35 cellular contexts compared by ENCODE assay signal in the genomic region with DNA sequence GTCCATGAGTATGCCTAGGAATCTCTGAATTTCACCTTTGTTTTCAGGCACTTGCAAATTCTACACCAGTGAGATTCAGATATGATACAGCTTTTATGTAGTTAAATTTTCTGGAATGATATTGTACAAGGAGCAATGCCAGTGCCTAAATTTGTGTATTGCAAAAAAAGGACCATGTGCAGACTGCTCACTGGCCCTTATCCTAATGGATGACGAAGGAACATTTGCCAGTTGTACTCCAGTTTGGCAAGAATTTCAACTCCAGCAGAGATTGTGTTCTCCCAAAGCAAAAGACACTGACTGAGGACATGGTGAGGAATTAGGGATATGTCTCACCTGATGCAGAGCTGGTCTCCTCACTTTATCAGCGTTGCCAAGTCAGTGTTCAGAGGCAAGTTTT. TPM values are rescaled to one million over a fixed set of nuclear protein-coding genes. Genes with fewer than 3 reads are reported as not detected.
DNase-seq lines count a peak whose midpoint lies in the region; ATAC-seq, FAIRE-seq and TF ChIP-seq lines count a peak whose summit lies in the region.
"Had no signal": no experiment of that assay in that cellular context is flagged by ENCODE, and none has a peak within 500 bp of the region (broad histone marks: within the 10 kb centered on the region; RNA-seq: fewer than 3 reads in every experiment).

No MANE protein-coding gene starts in this region.

- H3K79me2 ChIP-seq in astrocyte (ENCODE audit: insufficient read depth, low read length) = peaks cover 14% of the 10 kb centered on the region

- H2AFZ ChIP-seq in astrocyte (ENCODE audit: low read depth, low read length) = no peak overlapping the region

- DNase-seq in heart left ventricle (no peak), left ventricle myocardium superior (no peak), astrocyte (ENCODE audit: low read depth) (no peak), superior temporal gyrus (ENCODE audit: extremely low spot score) (no peak), adrenal gland (no peak)
- DNase-seq: 8988T; ACHN; AML-193; BE2C; C1 segment of cervical spinal cord; Caco-2; Calu3; CD4-positive, alpha-beta memory T cell; CD4-positive, alpha-beta T cell; CD4-positive, CD25-positive, alpha-beta regulatory T cell; CD8-positive, alpha-beta memory T cell; CD8-positive, alpha-beta T cell; COR-L47; DMS 273 treated with DMSO at 0.1 percent for 48 hours; DMS153; DMS53; DMS79; DMS79 treated with DMSO at 0.1 percent for 48 hours; DND-41; EL had no signal

- H3K27ac ChIP-seq in heart left ventricle (no peak overlapping the region), astrocyte (ENCODE audit: low read depth, low read length) (no peak overlapping the region), subcutaneous abdominal adipose tissue (ENCODE audit: low read depth, low read length) (peak overlapping the region; percentile 43), adrenal gland (no peak overlapping the region)
- H3K27ac ChIP-seq: 22Rv1; A549; BLaER1; BLaER1 treated with 17β-estradiol and CSF1 and Interleukin-3, amounts not matched to agents 10 nM and 100 nM; C4-2B had no signal

- H3K4me1 Mint-ChIP-seq in astrocyte (ENCODE audit: low read depth, unreplicated experiment) = peaks cover 3% of the 10 kb centered on the region
- H3K4me1 Mint-ChIP-seq: CD14-positive monocyte had no signal

- H3K9me3 ChIP-seq in heart left ventricle (no peaks in the 10 kb centered on the region), astrocyte (ENCODE audit: insufficient read depth, low read depth, low read length) (no peaks in the 10 kb centered on the region), subcutaneous abdominal adipose tissue (ENCODE audit: control insufficient read depth in 5 of 5, low read length in 5 of 5) (no peaks in the 10 kb centered on the region), adrenal gland (replicated peaks in 1 of 3) (no peaks in the 10 kb centered on the region)
- H3K9me3 ChIP-seq: A549; BE2C; BLaER1; BLaER1 treated with 17β-estradiol and CSF1 and Interleukin-3, amounts not matched to agents 10 nM and 100 nM; Caco-2 had no signal

- 71 to 81% (median 75%) methylated on average over 2 of the region's 2 CpGs for WGBS in heart left ventricle, 4 donors
- WGBS in adrenal gland, 4 donors = 83 to 93% (median 91%) methylated on average over 2 of the region's 2 CpGs

- peaks cover 26% of the 10 kb centered on the region for H3K36me3 Mint-ChIP-seq in astrocyte (ENCODE audit: low read depth, unreplicated experiment)

- H3K9me3 Mint-ChIP-seq in astrocyte (ENCODE audit: unreplicated experiment) = no peaks in the 10 kb centered on the region
- H3K9me3 Mint-ChIP-seq: CD14-positive monocyte; CD4-positive, alpha-beta memory T cell; CD4-positive, alpha-beta T cell; CD4-positive, CD25-positive, alpha-beta regulatory T cell; CD8-positive, alpha-beta memory T cell; CD8-positive, alpha-beta T cell had no signal

- TF ChIP-seq CTCF in heart left ventricle (IDR thresholded peaks at IDR 0.05) (no peak), astrocyte (IDR thresholded peaks at IDR 0.05; ENCODE audit: insufficient read depth, low read depth, low read length) (no peak), adrenal gland (IDR thresholded peaks at IDR 0.05) (no peak)

- peak in 3 of 4 donors; percentile 21 to 55 (median 32) for ATAC-seq in heart left ventricle
- ATAC-seq in left ventricle myocardium superior = no peak
- ATAC-seq: A549; CD8-positive, alpha-beta T cell had no signal

- H3K4me2 ChIP-seq in astrocyte (ENCODE audit: low read length) = no peak overlapping the region
- H3K4me2 ChIP-seq: A549; BLaER1; BLaER1 treated with 17β-estradiol and CSF1 and Interleukin-3, amounts not matched to agents 10 nM and 100 nM had no signal

- TF ChIP-seq POLR2A in heart left ventricle (IDR thresholded peaks at IDR 0.05) = no peak
- TF ChIP-seq POLR2A in adrenal gland (IDR thresholded peaks at IDR 0.05) = no peak

- H3K9ac ChIP-seq in astrocyte (ENCODE audit: low read length) = no peak overlapping the region
- H3K9ac ChIP-seq in subcutaneous abdominal adipose tissue (ENCODE audit: low read length in 5 of 5) = no peak overlapping the region
- H3K9ac ChIP-seq: BLaER1; BLaER1 treated with 17β-estradiol and CSF1 and Interleukin-3, amounts not matched to agents 10 nM and 100 nM had no signal

- peaks cover 0 to 12% (median 0%) of the 10 kb centered on the region in 12 donors for H3K4me1 ChIP-seq in heart left ventricle
- H3K4me1 ChIP-seq in astrocyte (ENCODE audit: insufficient read depth, low read length) = no peaks in the 10 kb centered on the region
- H3K4me1 ChIP-seq in subcutaneous abdominal adipose tissue (ENCODE audit: control insufficient read depth in 5 of 5, insufficient read depth in 5 of 5, low read length in 5 of 5) = peaks cover 0 to 11% (median 0%) of the 10 kb centered on the region in 5 donors
- H3K4me1 ChIP-seq in adrenal gland (replicated peaks in 1 of 2) = peaks cover 0 to 4% of the 10 kb centered on the region in 2 donors
- H3K4me1 ChIP-seq: A549, BE2C, Caco-2 had no signal

- no peak overlapping the region for H3K4me3 ChIP-seq in heart left ventricle
- H3K4me3 ChIP-seq in astrocyte (ENCODE audit: insufficient read depth, low read depth, low read length) = no peak overlapping the region
- no peak overlapping the region for H3K4me3 ChIP-seq in subcutaneous abdominal adipose tissue (ENCODE audit: low read depth in 1 of 5, low read length in 5 of 5)
- no peak overlapping the region for H3K4me3 ChIP-seq in adrenal gland
- H3K4me3 ChIP-seq: A549; BLaER1; BLaER1 treated with 17β-estradiol and CSF1 and Interleukin-3, amounts not matched to agents 10 nM and 100 nM had no signal

- H3K27me3 ChIP-seq in heart left ventricle = no peaks in the 10 kb centered on the region
- no peaks in the 10 kb centered on the region for H3K27me3 ChIP-seq in astrocyte (ENCODE audit: insufficient read depth, low read length)
- H3K27me3 ChIP-seq in subcutaneous abdominal adipose tissue (ENCODE audit: control insufficient read depth in 5 of 5, insufficient read depth in 4 of 5, low read length in 5 of 5) = no peaks in the 10 kb centered on the region
- no peaks in the 10 kb centered on the region for H3K27me3 ChIP-seq in adrenal gland
- H3K27me3 ChIP-seq: BE2C; BLaER1; BLaER1 treated with 17β-estradiol and CSF1 and Interleukin-3, amounts not matched to agents 10 nM and 100 nM had no signal

- no peak overlapping the region for H3K27ac Mint-ChIP-seq in astrocyte (ENCODE audit: unreplicated experiment)
- H3K27ac Mint-ChIP-seq: B cell; CD14-positive monocyte; CD4-positive, alpha-beta T cell; CD4-positive, CD25-positive, alpha-beta regulatory T cell; CD8-positive, alpha-beta T cell had no signal

- no peak overlapping the region for H3K4me3 Mint-ChIP-seq in astrocyte (ENCODE audit: unreplicated experiment)
- H3K4me3 Mint-ChIP-seq: B cell; CD14-positive monocyte; CD4-positive, alpha-beta memory T cell; CD4-positive, alpha-beta T cell; CD4-positive, CD25-positive, alpha-beta regulatory T cell; CD8-positive, alpha-beta memory T cell; CD8-positive, alpha-beta T cell had no signal

- FAIRE-seq in astrocyte (lab: Jason Lieb, UNC) = peak; percentile 41
- FAIRE-seq: A204.1, A549, D721Med had no signal

- H3K36me3 ChIP-seq in heart left ventricle (peaks cover 0 to 100% (median 98%) of the 10 kb centered on the region in 9 donors), astrocyte (ENCODE audit: insufficient read depth, low read length) (peaks cover 75% of the 10 kb centered on the region), subcutaneous abdominal adipose tissue (ENCODE audit: control insufficient read depth in 5 of 5, insufficient read depth in 5 of 5, low read length in 5 of 5) (peaks cover 48 to 96% (median 88%) of the 10 kb centered on the region in 5 donors), adrenal gland (replicated peaks in 1 of 2) (peaks cover 4 to 95% of the 10 kb centered on the region in 2 donors)

- intact Hi-C loops in heart left ventricle (cut with DNase I) (loop anchor here in 1 of 10 donors (10.0 kb wide), 1 partner anchor 119 kb away; no protein-coding TSS in a partner anchor), left ventricle myocardium superior (cut with micrococcal nuclease) (no loop called here), adrenal gland (cut with DNase I) (no loop called here)

- H3K27me3 Mint-ChIP-seq in astrocyte (ENCODE audit: low read depth, unreplicated experiment) = no peaks in the 10 kb centered on the region
- H3K27me3 Mint-ChIP-seq: B cell; CD4-positive, alpha-beta memory T cell; CD4-positive, alpha-beta T cell; CD4-positive, CD25-positive, alpha-beta regulatory T cell; CD8-positive, alpha-beta memory T cell had no signal

- peaks cover 17% of the 10 kb centered on the region for H4K20me1 ChIP-seq in astrocyte (ENCODE audit: insufficient read depth, low read length)

RNA-seq across cellular contexts. Expression of a gene that starts 8.6 kb away (rescaled TPM):
- total RNA-seq in heart left ventricle (10 to 100 TPM; 14.5 to 27.1 (median 21.2) TPM), left ventricle myocardium superior (19.2 TPM), astrocyte (31.9 and 32.2 TPM in 2 replicates), adrenal gland (10 to 100 TPM; 16.8 to 53.7 (median 33.8) TPM)
- polyA plus RNA-seq in heart left ventricle (10 to 100 TPM; 16.3 to 21.1 TPM), adrenal gland (10 to 100 TPM; 48.9 to 65.2 (median 49.9) TPM)
